In the genomic region with DNA sequence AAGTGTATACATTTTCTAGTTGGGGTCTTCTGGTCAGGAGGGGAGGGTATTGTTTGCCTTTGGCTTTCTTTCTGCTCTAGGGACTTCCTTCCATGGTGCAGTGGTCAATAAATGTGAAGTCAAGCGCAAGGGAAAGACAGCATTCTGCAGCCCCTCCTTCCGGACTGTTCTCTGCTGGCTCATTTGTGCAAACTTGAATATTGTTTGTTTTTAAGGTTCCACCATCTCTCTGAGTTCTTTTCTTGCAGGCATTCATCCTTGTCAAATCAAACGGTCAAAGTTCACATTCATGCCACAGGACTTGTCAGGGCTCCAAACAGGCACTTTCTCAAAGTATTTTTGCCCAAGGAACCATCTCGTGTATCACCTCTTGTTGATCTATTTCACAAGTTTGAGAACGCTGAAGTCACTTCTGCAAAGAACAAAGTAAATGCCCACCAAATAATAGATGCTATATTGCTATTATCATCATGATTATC, we compare ENCODE assay signal across 19 cellular contexts.
"Had no signal": no experiment of that assay in that cellular context is flagged by ENCODE, and none has a peak within 500 bp of the region (broad histone marks: within the 10 kb centered on the region; RNA-seq: fewer than 3 reads in every experiment).

No MANE protein-coding gene starts in this region.

- H3K9me3 ChIP-seq: SJSA1 had no signal

- H3K4me3 ChIP-seq: SJSA1, SK-N-MC had no signal

- H3K4me1 ChIP-seq: SJSA1 had no signal

- H3K36me3 ChIP-seq: SJSA1 had no signal

- H3K27ac ChIP-seq: HL-60, SJSA1, SK-N-MC had no signal

- H3K27me3 ChIP-seq: SJSA1 had no signal

- DNase-seq: KBM-7, MV-4-11, NCI-H1048, NCI-H1105, NCI-H1417, NCI-H1436 treated with DMSO at 0.1 percent for 48 hours, NCI-H1694, NCI-H187 treated with DMSO at 0.1 percent for 48 hours, NCI-H2029 treated with DMSO at 0.1 percent for 48 hours, NCI-H2227 treated with DMSO at 0.1 percent for 48 hours, NCI-H524, NCI-H526 treated with DMSO at 0.1 percent for 48 hours, NCI-H774, Right ventricle myocardium superior, RPMI8226, SIG-M5 had no signal
